In the genomic region with DNA sequence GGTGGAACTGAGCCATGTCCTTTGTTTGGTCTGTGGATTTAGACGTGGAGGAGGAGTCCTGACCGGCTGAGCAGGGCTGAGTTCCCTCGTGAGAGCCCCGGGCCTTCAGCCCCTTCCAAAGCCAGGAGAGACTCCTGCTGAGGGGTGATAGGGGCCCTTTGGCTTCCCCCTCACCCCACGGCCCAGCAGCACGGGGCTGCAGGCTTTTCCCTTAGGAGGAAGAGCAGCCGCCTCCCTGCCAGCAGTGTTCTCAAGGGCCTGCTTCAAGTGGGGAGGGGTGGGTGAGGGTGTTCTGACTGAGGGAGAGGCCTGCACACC, we compare ENCODE assay signal across 8 cellular contexts. TPM values are rescaled to one million over a fixed set of nuclear protein-coding genes. Genes with fewer than 3 reads are reported as not detected.
A peak's percentile ranks its signal among the peaks of the same experiment; 100 is the strongest.
DNase-seq lines count a peak whose midpoint lies in the region; ATAC-seq and TF ChIP-seq lines count a peak whose summit lies in the region.

No MANE protein-coding gene starts in this region.

- H3K4me3 ChIP-seq in WERI-Rb-1 (ENCODE audit: low read depth, low read length) (no peak overlapping the region), iPS-18a (ENCODE audit: low read length) (no peak overlapping the region), suprapubic skin (peak overlapping the region; percentile 86)

- peaks cover 28% of the 10 kb centered on the region for H3K4me1 Mint-ChIP-seq in activated T-cell treated with anti-CD3 and anti-CD28 coated beads, Interleukin-2, amount 50 U/mL, for 4 hours (ENCODE audit: low read depth)

- TF ChIP-seq EP300 in suprapubic skin (IDR thresholded peaks at IDR 0.05) = no peak

- H3K9me3 ChIP-seq in WERI-Rb-1 (ENCODE audit: severe bottlenecking) (no peaks in the 10 kb centered on the region), iPS-18a (ENCODE audit: control insufficient read depth, low read depth, low read length) (no peaks in the 10 kb centered on the region), suprapubic skin (no peaks in the 10 kb centered on the region)

- H3K36me3 ChIP-seq in WERI-Rb-1 (no peaks in the 10 kb centered on the region), iPS-18a (ENCODE audit: control insufficient read depth, low read depth, low read length) (no peaks in the 10 kb centered on the region), suprapubic skin (no peaks in the 10 kb centered on the region)

- no peak for TF ChIP-seq POLR2A in suprapubic skin (IDR thresholded peaks at IDR 0.05)

- 24% methylated on average over 4 of the region's 7 CpGs for WGBS in suprapubic skin

- H3K9ac ChIP-seq in iPS-18a (ENCODE audit: low read length) = peak overlapping the region; percentile 47

- peak overlapping the region; percentile 73 for H3K4me3 Mint-ChIP-seq in activated T-cell treated with anti-CD3 and anti-CD28 coated beads, Interleukin-2, amount 50 U/mL, for 4 hours

- H3K36me3 Mint-ChIP-seq in activated T-cell treated with anti-CD3 and anti-CD28 coated beads, Interleukin-2, amount 50 U/mL, for 4 hours (ENCODE audit: insufficient read depth) = no peaks in the 10 kb centered on the region

- no peak for ATAC-seq in activated T-cell treated with anti-CD3 and anti-CD28 coated beads, Interleukin-2, amount 50 U/mL, for 4 hours
- no peak for ATAC-seq in HG03196 (IDR thresholded peaks at IDR 0.05; ENCODE audit: unreplicated experiment)

- H3K27ac ChIP-seq in WERI-Rb-1 (peak overlapping the region; percentile 70), iPS-18a (ENCODE audit: low read length) (no peak overlapping the region), suprapubic skin (peak overlapping the region; percentile 95)

- H3K4me1 ChIP-seq in iPS-18a (ENCODE audit: control insufficient read depth, low read depth, low read length) (peaks cover 11% of the 10 kb centered on the region), suprapubic skin (peaks cover 33% of the 10 kb centered on the region)

- H3K9me3 Mint-ChIP-seq in activated T-cell treated with anti-CD3 and anti-CD28 coated beads, Interleukin-2, amount 50 U/mL, for 4 hours = no peaks in the 10 kb centered on the region

- H3K27me3 ChIP-seq in WERI-Rb-1 (ENCODE audit: insufficient read depth, low read depth, severe bottlenecking) = no peaks in the 10 kb centered on the region
- H3K27me3 ChIP-seq in iPS-18a (ENCODE audit: control insufficient read depth, insufficient read depth, low read length) = peaks cover 20% of the 10 kb centered on the region
- no peaks in the 10 kb centered on the region for H3K27me3 ChIP-seq in suprapubic skin

- DNase-seq in activated T-cell treated with anti-CD3 and anti-CD28 coated beads, Interleukin-2, amount 50 U/mL, for 4 hours = no peak
- no peak for DNase-seq in activated T-cell treated with anti-CD3 and anti-CD28 coated beads, Interleukin-2, amount 50 U/mL, for 1 hour
- DNase-seq in WERI-Rb-1 (no peak), suprapubic skin (ENCODE audit: low spot score in 2 of 2) (no peak), NOMO-1 treated with dmso at 0.1 percent for 144 hours (lab: John Stamatoyannopoulos, UW; ENCODE audit: unreplicated experiment) (no peak), cerebellar cortex (ENCODE audit: low spot score) (no peak)

- H3K27me3 Mint-ChIP-seq in activated T-cell treated with anti-CD3 and anti-CD28 coated beads, Interleukin-2, amount 50 U/mL, for 4 hours (ENCODE audit: low read depth) = no peaks in the 10 kb centered on the region

- no peak for TF ChIP-seq CTCF in WERI-Rb-1 (IDR thresholded peaks at IDR 0.05; ENCODE audit: low read depth, low read length)
- TF ChIP-seq CTCF in suprapubic skin (IDR thresholded peaks at IDR 0.05) = no peak

RNA-seq across cellular contexts. Expression of gene CYB561, which starts 1.5 kb away (rescaled TPM):
- 1 to 10 TPM; 6.4 to 9.9 (median 8.8) TPM for total RNA-seq in activated T-cell treated with anti-CD3 and anti-CD28 coated beads, Interleukin-2, amount 50 U/mL, for 4 hours
- 10 to 100 TPM; 36.9 to 87.9 (median 56.4) TPM for total RNA-seq in suprapubic skin

RNA-seq across cellular contexts. Expression of gene ACE, which starts 29.2 kb away (rescaled TPM):
- under 1 TPM; 0.10 to 0.32 (median 0.24) TPM for total RNA-seq in activated T-cell treated with anti-CD3 and anti-CD28 coated beads, Interleukin-2, amount 50 U/mL, for 4 hours
- total RNA-seq in suprapubic skin = 1 to 10 TPM in 3 of 4 donors, under 1 TPM in 1; 0.79 to 6.3 (median 4.0) TPM
